ENCODE assay signal across 1 cellular context in genomic region chr5:133611357-133612020, GRCh38.
TF ChIP-seq lines count a peak whose summit lies in the region.

No MANE protein-coding gene starts in this region.

TF ChIP-seq in HEK293, 187 proteins besides CTCF, POLR2A, EP300 and RAD21 (continued from another document and continues in another):
- TF ChIP-seq ZNF518A (tag by site-specific recombination; conservative IDR thresholded peaks at IDR 0.05; ENCODE audit: low read depth) (no peak), HOXD13 (CRISPR knock-in tag; IDR thresholded peaks at IDR 0.05; ENCODE audit: borderline replicate concordance) (no peak), ZBTB7A (tag by site-specific recombination; IDR thresholded peaks at IDR 0.05; ENCODE audit: low read depth) (no peak), ZNF16 (tag by site-specific recombination; IDR thresholded peaks at IDR 0.05; ENCODE audit: low read depth) (no peak), ZIC2 (tag by site-specific recombination; IDR thresholded peaks at IDR 0.05) (0 out of 2 replicates have a peak, but pooled peaks have one; percentile 21), SCRT1 (tag by site-specific recombination; IDR thresholded peaks at IDR 0.05; ENCODE audit: borderline replicate concordance) (no peak), ZNF394 (tag by site-specific recombination; IDR thresholded peaks at IDR 0.05; ENCODE audit: borderline replicate concordance) (no peak), ZNF26 (tag by site-specific recombination; IDR thresholded peaks at IDR 0.05) (no peak), ZNF660 (tag by site-specific recombination; IDR thresholded peaks at IDR 0.05) (no peak), REST (tag by site-specific recombination; IDR thresholded peaks at IDR 0.05) (peak; percentile 61; the same call in 1 of the 2 replicates), ZNF37A (tag by site-specific recombination; IDR thresholded peaks at IDR 0.05) (no peak), PATZ1 (tag by site-specific recombination; IDR thresholded peaks at IDR 0.05) (peak; percentile 65), ZNF221 (tag by site-specific recombination; IDR thresholded peaks at IDR 0.05; ENCODE audit: borderline replicate concordance) (no peak), ZNF585B (tag by site-specific recombination; IDR thresholded peaks at IDR 0.05) (no peak), ZNF2 (tag by site-specific recombination; IDR thresholded peaks at IDR 0.05) (0 out of 2 replicates have a peak, but pooled peaks have one; percentile 25), ELK4 (IDR thresholded peaks at IDR 0.05; ENCODE audit: borderline replicate concordance, low read depth, low read length) (no peak), IKZF3 (tag by site-specific recombination; IDR thresholded peaks at IDR 0.05) (no peak), ZNF174 (tag by site-specific recombination; IDR thresholded peaks at IDR 0.05) (no peak), YY2 (tag by site-specific recombination; IDR thresholded peaks at IDR 0.05) (no peak), ZBTB21 (tag by site-specific recombination; IDR thresholded peaks at IDR 0.05) (no peak), ZNF639 (tag by site-specific recombination; IDR thresholded peaks at IDR 0.05) (no peak), ZNF248 (tag by site-specific recombination; IDR thresholded peaks at IDR 0.05) (no peak), TRIM28 (IDR thresholded peaks at IDR 0.05; ENCODE audit: borderline replicate concordance, low read length) (no peak), ZBTB11 (tag by site-specific recombination; conservative IDR thresholded peaks at IDR 0.05; ENCODE audit: low read depth) (no peak), ZNF544 (tag by site-specific recombination; IDR thresholded peaks at IDR 0.05) (no peak), KLF16 (tag by site-specific recombination; IDR thresholded peaks at IDR 0.05) (no peak), ZNF664 (tag by site-specific recombination; IDR thresholded peaks at IDR 0.05) (no peak), ZNF354C (tag by site-specific recombination; IDR thresholded peaks at IDR 0.05; ENCODE audit: borderline replicate concordance, low read depth) (no peak), ZNF645 (tag by site-specific recombination; IDR thresholded peaks at IDR 0.05) (no peak), ZNF530 (tag by site-specific recombination; IDR thresholded peaks at IDR 0.05; ENCODE audit: low read depth) (no peak), ZNF658 (tag by site-specific recombination; IDR thresholded peaks at IDR 0.05) (no peak), ZNF777 (tag by site-specific recombination; IDR thresholded peaks at IDR 0.05; ENCODE audit: borderline replicate concordance) (0 out of 2 replicates have a peak, but pooled peaks have one; percentile 30), ZNF138 (tag by site-specific recombination; IDR thresholded peaks at IDR 0.05; ENCODE audit: borderline replicate concordance) (no peak), MYNN (tag by site-specific recombination; IDR thresholded peaks at IDR 0.05; ENCODE audit: borderline replicate concordance) (no peak), ZNF843 (tag by site-specific recombination; IDR thresholded peaks at IDR 0.05) (0 out of 2 replicates have a peak, but pooled peaks have one; percentile 10), ZNF488 (tag by site-specific recombination; IDR thresholded peaks at IDR 0.05) (no peak), SCRT2 (tag by site-specific recombination; IDR thresholded peaks at IDR 0.05) (peak; percentile 62), ZNF558 (tag by site-specific recombination; IDR thresholded peaks at IDR 0.05) (no peak), SP2 (tag by site-specific recombination; IDR thresholded peaks at IDR 0.05) (no peak)
